In genomic region chr15:31096563-31096962, GRCh38 we compare ENCODE assay signal across 1 cellular context.
TF ChIP-seq lines count a peak whose summit lies in the region.

No MANE protein-coding gene starts in this region.

TF ChIP-seq in H1, 55 proteins besides CTCF, POLR2A, EP300 and RAD21:
- TF ChIP-seq EZH2 (IDR thresholded peaks at IDR 0.05; ENCODE audit: low read depth, low read length, severe bottlenecking): no peak
- no peak for TF ChIP-seq FOSL1 (IDR thresholded peaks at IDR 0.05; ENCODE audit: insufficient read depth, low read depth, low read length)
- no peak for TF ChIP-seq GABPA (IDR thresholded peaks at IDR 0.05; ENCODE audit: borderline replicate concordance, insufficient read depth, low read length)
- TF ChIP-seq PHF8 (conservative IDR thresholded peaks at IDR 0.05; ENCODE audit: low read depth, low read length): no peak
- no peak for TF ChIP-seq KDM4A (IDR thresholded peaks at IDR 0.05; ENCODE audit: low read depth, low read length, severe bottlenecking)
- TF ChIP-seq CBX5 (IDR thresholded peaks at IDR 0.05; ENCODE audit: low read depth, low read length): no peak
- no peak for TF ChIP-seq JUND (IDR thresholded peaks at IDR 0.05; ENCODE audit: low read length)
- TF ChIP-seq SIRT6 (IDR thresholded peaks at IDR 0.05; ENCODE audit: low read length): no peak
- no peak for TF ChIP-seq USF2 (IDR thresholded peaks at IDR 0.05; ENCODE audit: low read length)
- TF ChIP-seq TEAD4 (IDR thresholded peaks at IDR 0.05; ENCODE audit: low read depth, low read length): no peak
- no peak for TF ChIP-seq HDAC2 (IDR thresholded peaks at IDR 0.05; ENCODE audit: borderline replicate concordance in 1 of 2, low read depth in 2 of 2, low read length in 2 of 2)
- TF ChIP-seq ZNF274 (IDR thresholded peaks at IDR 0.05; ENCODE audit: borderline replicate concordance, extremely low read depth, low read length): no peak
- TF ChIP-seq SIN3A (conservative IDR thresholded peaks at IDR 0.05 in 1 of 2, IDR thresholded peaks at IDR 0.05 in 1 of 2; ENCODE audit: low read depth in 1 of 2, low read length in 2 of 2): no peak
- no peak for TF ChIP-seq NRF1 (IDR thresholded peaks at IDR 0.05; ENCODE audit: low read depth, low read length)
- TF ChIP-seq SP4 (IDR thresholded peaks at IDR 0.05; ENCODE audit: low read length): no peak
TF ChIP-seq in H1: peak in this region for 0.
